In the genomic region with DNA sequence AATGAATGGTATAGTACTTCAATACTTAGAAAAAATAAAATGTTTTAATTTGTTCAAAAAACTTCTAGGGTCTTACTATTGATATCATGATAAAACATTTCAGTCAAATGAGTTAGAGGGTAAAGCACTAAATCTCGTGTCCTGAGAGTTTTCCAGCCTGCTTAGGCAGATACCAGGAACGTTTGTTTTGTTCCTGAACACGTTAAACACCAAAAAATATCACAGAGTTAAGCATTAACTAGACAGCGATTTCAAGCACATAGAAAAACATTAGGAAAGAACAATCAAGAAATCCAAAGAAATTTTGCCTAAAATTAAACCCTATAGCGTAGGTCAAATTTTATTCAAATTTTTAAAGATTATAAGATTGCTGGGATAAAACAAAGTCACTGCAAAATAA, we compare ENCODE assay signal across 15 cellular contexts.
"Had no signal": no experiment of that assay in that cellular context is flagged by ENCODE, and none has a peak within 500 bp of the region (broad histone marks: within the 10 kb centered on the region; RNA-seq: fewer than 3 reads in every experiment).

No MANE protein-coding gene starts in this region.

- H3K9me3 ChIP-seq: heart left ventricle, left ventricle myocardium inferior had no signal

- ATAC-seq: esophagus mucosa, heart left ventricle, right cardiac atrium had no signal

- H3K36me3 ChIP-seq: heart left ventricle, left ventricle myocardium inferior had no signal

- H3K27me3 ChIP-seq: heart left ventricle had no signal

- H3K27ac ChIP-seq: heart left ventricle, left ventricle myocardium inferior had no signal

- DNase-seq: effector memory CD4-positive, alpha-beta T cell; heart left ventricle; hypothalamus; islet precursor cell; left ventricle myocardium inferior; mesendoderm; naive B cell; nephron progenitor cell; right cardiac atrium; stimulated activated CD4-positive, alpha-beta T cell treated with anti-CD3 and anti-CD28 coated beads, Interleukin-2, amount 100 ng/mL, for 48 hours; stimulated activated naive CD4-positive, alpha-beta T cell treated with Interleukin-2 at 50 U/mL for 16 hours; trophoblast cell had no signal

- H3K4me3 ChIP-seq: heart left ventricle, left ventricle myocardium inferior, lung, smooth muscle cell had no signal

- H3K4me1 ChIP-seq: heart left ventricle, left ventricle myocardium inferior had no signal
